1 cellular context compared by ENCODE assay signal in genomic region chr6:108848116-108848868, GRCh38.
TF ChIP-seq lines count a peak whose summit lies in the region.

Gene ARMC2, plus strand, starts transcription at chr6:108848422. Its CDS starts 5,846 bp downstream, at chr6:108854268.

TF ChIP-seq in HepG2, 621 proteins besides CTCF, POLR2A, EP300 and RAD21 (continued from another document and continues in another):
- TF ChIP-seq DZIP1 (CRISPR knock-in tag; IDR thresholded peaks at IDR 0.05) (peak; percentile 95), TGIF2 (CRISPR knock-in tag; IDR thresholded peaks at IDR 0.05) (peak; percentile 75; the same call in 1 of the 2 replicates), CERS6 (CRISPR knock-in tag; IDR thresholded peaks at IDR 0.05) (no peak), GABPA (IDR thresholded peaks at IDR 0.05; ENCODE audit: low read depth, low read length) (no peak), GABPA (CRISPR knock-in tag; IDR thresholded peaks at IDR 0.05; ENCODE audit: low read depth) (no peak), SYNCRIP (IDR thresholded peaks at IDR 0.05; ENCODE audit: insufficient read depth, low read depth, low read length) (no peak), ZNF333 (CRISPR knock-in tag; IDR thresholded peaks at IDR 0.05; ENCODE audit: borderline replicate concordance) (no peak), FOSL2 (CRISPR knock-in tag; IDR thresholded peaks at IDR 0.05) (0 out of 2 replicates have a peak, but pooled peaks have one; percentile 5), GTF2F1 (IDR thresholded peaks at IDR 0.05; ENCODE audit: low read length) (no peak), NFATC3 (CRISPR knock-in tag; IDR thresholded peaks at IDR 0.05) (no peak), ATM (IDR thresholded peaks at IDR 0.05; ENCODE audit: borderline replicate concordance) (no peak), BRD4 (CRISPR knock-in tag; IDR thresholded peaks at IDR 0.05) (no peak), REL (CRISPR knock-in tag; conservative IDR thresholded peaks at IDR 0.05) (0 out of 2 replicates have a peak, but pooled peaks have one; percentile 29), GPN1 (CRISPR knock-in tag; IDR thresholded peaks at IDR 0.05; ENCODE audit: borderline replicate concordance) (no peak), U2AF1 (optimal IDR thresholded peaks at IDR 0.05; ENCODE audit: low read depth, low read length) (no peak), NR2C2 (CRISPR knock-in tag; IDR thresholded peaks at IDR 0.05; ENCODE audit: borderline replicate concordance) (peak; percentile 54; the same call in 1 of the 2 replicates), ZNF800 (CRISPR knock-in tag; IDR thresholded peaks at IDR 0.05) (peak; percentile 55; the same call in 1 of the 2 replicates), GABPB1 (CRISPR knock-in tag; IDR thresholded peaks at IDR 0.05) (peak; percentile 79; the same call in 1 of the 2 replicates), ZNF232 (CRISPR knock-in tag; IDR thresholded peaks at IDR 0.05; ENCODE audit: borderline replicate concordance) (0 out of 2 replicates have a peak, but pooled peaks have one; percentile 35), ZUFSP (CRISPR knock-in tag; IDR thresholded peaks at IDR 0.05; ENCODE audit: borderline replicate concordance) (no peak), PTBP1 (IDR thresholded peaks at IDR 0.05; ENCODE audit: low read depth, low read length, poor library complexity, severe bottlenecking) (no peak), DNMT1 (CRISPR knock-in tag; IDR thresholded peaks at IDR 0.05) (peak; percentile 90), AKAP8 (CRISPR knock-in tag; IDR thresholded peaks at IDR 0.05) (no peak), ZNF670 (CRISPR knock-in tag; IDR thresholded peaks at IDR 0.05; ENCODE audit: borderline replicate concordance) (no peak), JUN (CRISPR knock-in tag; IDR thresholded peaks at IDR 0.05) (no peak), ZNF547 (CRISPR knock-in tag; IDR thresholded peaks at IDR 0.05) (0 out of 2 replicates have a peak, but pooled peaks have one; percentile 59), FOXO1 (CRISPR knock-in tag; IDR thresholded peaks at IDR 0.05) (no peak), SP2 (CRISPR knock-in tag; IDR thresholded peaks at IDR 0.05) (no peak), GLMP (CRISPR knock-in tag; IDR thresholded peaks at IDR 0.05; ENCODE audit: borderline replicate concordance) (no peak), ZNF256 (CRISPR knock-in tag; conservative IDR thresholded peaks at IDR 0.05) (0 out of 2 replicates have a peak, but pooled peaks have one; percentile 28), ZNF558 (CRISPR knock-in tag; IDR thresholded peaks at IDR 0.05; ENCODE audit: borderline replicate concordance) (peak; percentile 67; the same call in 1 of the 2 replicates), ZNF782 (CRISPR knock-in tag; IDR thresholded peaks at IDR 0.05; ENCODE audit: borderline replicate concordance) (0 out of 2 replicates have a peak, but pooled peaks have one; percentile 80), ARNT (IDR thresholded peaks at IDR 0.05) (no peak), SIN3A (IDR thresholded peaks at IDR 0.05; ENCODE audit: borderline replicate concordance, low read depth, low read length) (no peak), AGO2 (optimal IDR thresholded peaks at IDR 0.05; ENCODE audit: low read depth, low read length) (no peak), ZNF564 (CRISPR knock-in tag; IDR thresholded peaks at IDR 0.05) (no peak), NFE2 (CRISPR knock-in tag; IDR thresholded peaks at IDR 0.05) (no peak), HMGXB3 (CRISPR knock-in tag; IDR thresholded peaks at IDR 0.05; ENCODE audit: borderline replicate concordance) (0 out of 2 replicates have a peak, but pooled peaks have one; percentile 24), CENPT (CRISPR knock-in tag; IDR thresholded peaks at IDR 0.05; ENCODE audit: low read depth) (no peak), DDIT3 (CRISPR knock-in tag; IDR thresholded peaks at IDR 0.05) (no peak), CEBPB (IDR thresholded peaks at IDR 0.05; ENCODE audit: borderline replicate concordance, low read depth, low read length) (no peak), ELF3 (CRISPR knock-in tag; IDR thresholded peaks at IDR 0.05) (peak; percentile 54; the same call in 1 of the 2 replicates), ZNF83 (CRISPR knock-in tag; IDR thresholded peaks at IDR 0.05; ENCODE audit: borderline replicate concordance) (0 out of 2 replicates have a peak, but pooled peaks have one; percentile 43), HNRNPUL1 (IDR thresholded peaks at IDR 0.05; ENCODE audit: low read depth, low read length) (0 out of 2 replicates have a peak, but pooled peaks have one; percentile 52), THAP7 (CRISPR knock-in tag; IDR thresholded peaks at IDR 0.05) (peak; percentile 58; the same call in 1 of the 2 replicates), ZNF563 (CRISPR knock-in tag; IDR thresholded peaks at IDR 0.05) (peak; percentile 74; the same call in 1 of the 2 replicates), NR3C1 (CRISPR knock-in tag; IDR thresholded peaks at IDR 0.05) (no peak), USF2 (IDR thresholded peaks at IDR 0.05; ENCODE audit: low read depth, low read length) (no peak), USF2 (CRISPR knock-in tag; IDR thresholded peaks at IDR 0.05; ENCODE audit: borderline replicate concordance) (no peak), NBN (conservative IDR thresholded peaks at IDR 0.05) (no peak), GATA4 (IDR thresholded peaks at IDR 0.05; ENCODE audit: borderline replicate concordance, low read depth) (peak; percentile 71; the same call in 1 of the 2 replicates), ZNF589 (CRISPR knock-in tag; conservative IDR thresholded peaks at IDR 0.05) (no peak)
